6 cellular contexts compared by ENCODE assay signal in the genomic region with DNA sequence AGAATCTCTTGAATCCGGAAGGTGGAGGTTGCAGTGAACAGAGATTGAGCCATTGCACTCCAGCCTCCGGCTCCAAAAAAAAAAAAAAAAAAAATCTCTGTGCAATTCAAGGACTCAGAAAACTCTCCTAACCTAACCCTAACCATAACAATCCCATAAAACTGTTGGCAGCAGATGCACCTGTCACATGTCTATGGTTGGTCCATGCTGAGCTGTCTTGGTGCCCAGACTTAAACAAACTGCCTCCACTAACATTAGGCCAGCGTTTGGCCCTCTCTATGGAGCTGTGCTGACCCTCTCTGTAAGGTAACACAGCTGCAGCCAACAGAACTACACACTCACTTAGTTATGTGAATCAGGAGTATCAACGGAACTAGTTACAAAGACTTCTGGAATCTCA.
"Had no signal": no experiment of that assay in that cellular context is flagged by ENCODE, and none has a peak within 500 bp of the region (broad histone marks: within the 10 kb centered on the region; RNA-seq: fewer than 3 reads in every experiment).

No MANE protein-coding gene starts in this region.

- H3K9ac ChIP-seq: GM23248 had no signal

- H2AFZ ChIP-seq: GM23248 had no signal

- ATAC-seq: K562 had no signal

- H3K27ac ChIP-seq: GM23248 had no signal

- DNase-seq: GM23248, GOT3, H9, HCEC 1CT, IMR-90 had no signal

- H3K4me3 ChIP-seq: GM23248, K562 had no signal
